1 cellular context compared by ENCODE assay signal in genomic region chr7:143248781-143249354, GRCh38.
TF ChIP-seq lines count a peak whose summit lies in the region.

No MANE protein-coding gene starts in this region.

TF ChIP-seq in HepG2, 621 proteins besides CTCF, POLR2A, EP300 and RAD21 (continued from another document and continues in another):
- TF ChIP-seq HNF1B (CRISPR knock-in tag; IDR thresholded peaks at IDR 0.05), result no peak
- TF ChIP-seq RNF2 (conservative IDR thresholded peaks at IDR 0.05; ENCODE audit: low read depth), result no peak
- TF ChIP-seq ZNF615 (CRISPR knock-in tag; IDR thresholded peaks at IDR 0.05; ENCODE audit: borderline replicate concordance), result no peak
- no peak for TF ChIP-seq DMTF1 (CRISPR knock-in tag; IDR thresholded peaks at IDR 0.05)
- peak; percentile 67; the same call in 1 of the 2 replicates for TF ChIP-seq ZNF205 (CRISPR knock-in tag; IDR thresholded peaks at IDR 0.05)
- no peak for TF ChIP-seq TCF12 (IDR thresholded peaks at IDR 0.05)
- no peak for TF ChIP-seq TCF12 (CRISPR knock-in tag; IDR thresholded peaks at IDR 0.05)
- TF ChIP-seq ZNF333 (CRISPR knock-in tag; IDR thresholded peaks at IDR 0.05; ENCODE audit: borderline replicate concordance), result no peak
- TF ChIP-seq ZNF644 (CRISPR knock-in tag; IDR thresholded peaks at IDR 0.05; ENCODE audit: low read depth), result peak; percentile 77; the same call in 1 of the 2 replicates
- no peak for TF ChIP-seq CHD2 (IDR thresholded peaks at IDR 0.05; ENCODE audit: low read depth, low read length)
- TF ChIP-seq THAP11 (CRISPR knock-in tag; IDR thresholded peaks at IDR 0.05), result peak; percentile 32; the same call in 1 of the 2 replicates
- TF ChIP-seq GMEB1 (CRISPR knock-in tag; IDR thresholded peaks at IDR 0.05; ENCODE audit: borderline replicate concordance), result no peak
- TF ChIP-seq ARNTL (CRISPR knock-in tag; IDR thresholded peaks at IDR 0.05), result no peak
- TF ChIP-seq FOXK2 (IDR thresholded peaks at IDR 0.05), result no peak
- TF ChIP-seq ZNF20 (CRISPR knock-in tag; IDR thresholded peaks at IDR 0.05), result no peak
- TF ChIP-seq TAF1 (CRISPR knock-in tag; IDR thresholded peaks at IDR 0.05), result no peak
- no peak for TF ChIP-seq ZMAT5 (CRISPR knock-in tag; IDR thresholded peaks at IDR 0.05; ENCODE audit: borderline replicate concordance, low read depth)
- no peak for TF ChIP-seq ZNF263 (CRISPR knock-in tag; IDR thresholded peaks at IDR 0.05)
- TF ChIP-seq SMC3 (IDR thresholded peaks at IDR 0.05; ENCODE audit: low read length), result peak; percentile 16; the same call in 1 of the 2 replicates
- TF ChIP-seq RBM39 (IDR thresholded peaks at IDR 0.05; ENCODE audit: low read depth, low read length, poor library complexity, severe bottlenecking), result no peak
- no peak for TF ChIP-seq SETDB1 (CRISPR knock-in tag; IDR thresholded peaks at IDR 0.05; ENCODE audit: borderline replicate concordance)
- no peak for TF ChIP-seq ZBTB25 (CRISPR knock-in tag; IDR thresholded peaks at IDR 0.05)
- no peak for TF ChIP-seq KDM4B (CRISPR knock-in tag; IDR thresholded peaks at IDR 0.05)
- peak; percentile 94 for TF ChIP-seq HNF4G (IDR thresholded peaks at IDR 0.05; ENCODE audit: borderline replicate concordance, low read depth, low read length)
- TF ChIP-seq HNF4G (CRISPR knock-in tag; IDR thresholded peaks at IDR 0.05; ENCODE audit: borderline replicate concordance, low read depth), result peak; percentile 91
- TF ChIP-seq ZNF597 (CRISPR knock-in tag; IDR thresholded peaks at IDR 0.05), result no peak
- no peak for TF ChIP-seq DMAP1 (CRISPR knock-in tag; IDR thresholded peaks at IDR 0.05)
- TF ChIP-seq ZSCAN30 (CRISPR knock-in tag; IDR thresholded peaks at IDR 0.05), result no peak
- TF ChIP-seq RAD51 (IDR thresholded peaks at IDR 0.05; ENCODE audit: borderline replicate concordance), result no peak
- TF ChIP-seq KLF6 (CRISPR knock-in tag; IDR thresholded peaks at IDR 0.05), result no peak
- TF ChIP-seq ZNF280B (CRISPR knock-in tag; IDR thresholded peaks at IDR 0.05; ENCODE audit: borderline replicate concordance), result no peak
- no peak for TF ChIP-seq FOXP4 (CRISPR knock-in tag; IDR thresholded peaks at IDR 0.05)
- TF ChIP-seq GABPA (IDR thresholded peaks at IDR 0.05; ENCODE audit: low read depth, low read length), result no peak
- no peak for TF ChIP-seq GABPA (CRISPR knock-in tag; IDR thresholded peaks at IDR 0.05; ENCODE audit: low read depth)
- TF ChIP-seq AKNA (CRISPR knock-in tag; IDR thresholded peaks at IDR 0.05; ENCODE audit: borderline replicate concordance), result no peak
- TF ChIP-seq CENPBD1 (CRISPR knock-in tag; IDR thresholded peaks at IDR 0.05; ENCODE audit: borderline replicate concordance, low read depth), result no peak
- no peak for TF ChIP-seq ZNF354B (CRISPR knock-in tag; IDR thresholded peaks at IDR 0.05)
- no peak for TF ChIP-seq SP140L (CRISPR knock-in tag; IDR thresholded peaks at IDR 0.05; ENCODE audit: borderline replicate concordance)
- peak; percentile 49; the same call in 1 of the 2 replicates for TF ChIP-seq HOXA3 (CRISPR knock-in tag; IDR thresholded peaks at IDR 0.05)
- no peak for TF ChIP-seq SIX1 (CRISPR knock-in tag; IDR thresholded peaks at IDR 0.05; ENCODE audit: borderline replicate concordance)
- TF ChIP-seq ARID2 (CRISPR knock-in tag; IDR thresholded peaks at IDR 0.05; ENCODE audit: borderline replicate concordance), result no peak
- TF ChIP-seq ZNF280D (CRISPR knock-in tag; IDR thresholded peaks at IDR 0.05), result 0 out of 2 replicates have a peak, but pooled peaks have one; percentile 59
